Comparison of ENCODE assay signal across 8 cellular contexts in the genomic region with DNA sequence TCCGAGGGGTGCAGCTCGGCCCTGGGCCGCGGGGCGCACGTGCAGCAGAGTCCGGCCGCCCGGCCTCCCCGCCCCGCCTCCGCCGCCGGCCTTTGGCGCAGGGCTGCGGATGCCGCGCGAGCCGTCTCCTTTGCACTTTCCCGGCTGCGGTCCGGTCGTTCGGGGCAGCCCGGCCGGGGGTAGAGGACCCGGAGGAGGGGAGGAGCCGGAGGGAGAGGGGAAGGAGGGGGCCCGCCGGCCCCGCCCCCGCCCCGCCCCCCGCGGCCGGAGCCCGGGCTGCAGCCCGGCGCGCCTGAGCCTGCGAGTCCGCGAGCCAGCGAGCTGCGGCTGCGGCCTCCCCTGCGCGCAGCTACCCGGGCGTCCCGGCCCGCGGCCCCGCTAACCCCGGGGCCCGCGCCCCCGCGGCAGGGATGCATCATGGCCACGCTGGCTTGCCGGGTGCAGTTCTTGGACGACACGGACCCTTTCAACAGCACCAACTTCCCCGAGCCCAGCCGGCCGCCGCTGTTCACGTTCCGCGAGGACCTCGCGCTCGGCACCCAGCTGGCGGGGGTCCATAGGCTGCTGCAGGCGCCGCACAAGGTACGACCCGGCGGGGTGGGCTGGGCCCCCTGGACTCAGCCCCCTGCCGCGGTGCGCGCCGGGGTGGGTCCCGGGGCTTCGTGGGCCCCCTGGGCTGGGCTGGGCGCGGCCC. TPM values are rescaled to one million over a fixed set of nuclear protein-coding genes. Genes with fewer than 3 reads are reported as not detected.
A peak's percentile ranks its signal among the peaks of the same experiment; 100 is the strongest.
DNase-seq lines count a peak whose midpoint lies in the region; ATAC-seq and TF ChIP-seq lines count a peak whose summit lies in the region.

A gene (plus strand): TSS at position 295 of the 694 bp plus-strand sequence. CDS start 123 bp downstream, at position 418.

- no peak for TF ChIP-seq CTCF in HL-60 (IDR thresholded peaks at IDR 0.05; ENCODE audit: insufficient read depth, low read length)
- no peak for TF ChIP-seq CTCF in foreskin fibroblast (IDR thresholded peaks at IDR 0.05; ENCODE audit: low read depth, low read length)
- no peak for TF ChIP-seq CTCF in natural killer cell (IDR thresholded peaks at IDR 0.05)

- intact Hi-C loops in natural killer cell (cut with micrococcal nuclease) = no loop called here

- DNase-seq in DMS79 treated with DMSO at 0.1 percent for 48 hours (lab: John Stamatoyannopoulos, UW) (peak; percentile 19), HL-60 (ENCODE audit: low read depth in 1 of 2, low spot score in 1 of 2) (no peak), UCSD-AML1 (lab: John Stamatoyannopoulos, UW; ENCODE audit: unreplicated experiment) (peak; percentile 20), foreskin fibroblast (peak; percentile 39 to 78), natural killer cell (no peak), T-helper 9 cell (no peak)

- peak within 1 kb of the TSS; percentile 22 for H3K4me3 ChIP-seq in HL-60 (replicated peaks; ENCODE audit: insufficient read depth, low read length)
- H3K4me3 ChIP-seq in foreskin fibroblast (ENCODE audit: low read depth in 1 of 2, low read length in 2 of 2) = peak within 1 kb of the TSS; percentile 61 to 64

- peak within 1 kb of the TSS; percentile 25 for H3K4me3 Mint-ChIP-seq in natural killer cell

- no peak within 1 kb of the TSS for H3K27ac Mint-ChIP-seq in natural killer cell

- H3K36me3 Mint-ChIP-seq in natural killer cell = no peaks in the 10 kb centered on the region

- H3K9me3 Mint-ChIP-seq in natural killer cell = no peaks in the 10 kb centered on the region

- peaks cover 14 to 32% of the 10 kb centered on the region in 2 donors for H3K27me3 Mint-ChIP-seq in natural killer cell (ENCODE audit: low read depth in 2 of 2)

- H3K27ac ChIP-seq in HL-60 (replicated peaks) = no peak within 1 kb of the TSS

- ATAC-seq in GM19463 (IDR thresholded peaks at IDR 0.05; ENCODE audit: unreplicated experiment) (peak; percentile 76), natural killer cell (peak in 1 of 3 donors; percentile 45), HG03469 (IDR thresholded peaks at IDR 0.05; ENCODE audit: unreplicated experiment) (no peak)

- H3K27me3 ChIP-seq in HL-60 (ENCODE audit: insufficient read depth, poor library complexity, severe bottlenecking) = peaks cover 72% of the 10 kb centered on the region

- H3K4me1 Mint-ChIP-seq in natural killer cell = no peaks in the 10 kb centered on the region

RNA-seq across cellular contexts. Expression of the gene that starts here (rescaled TPM):
- total RNA-seq in natural killer cell = not detected

Comparison
In these comparisons a context has a peak if more than half of its experiments do, and no peak if none do; other contexts are left out.
1. DNase-seq: peak in DMS79 treated with DMSO at 0.1 percent for 48 hours (single experiment), UCSD-AML1 (single experiment) and foreskin fibroblast (2 of 2); none in HL-60 (0 of 2), natural killer cell (single experiment) and T-helper 9 cell (single experiment).